Comparison of ENCODE assay signal across 8 cellular contexts in genomic region chr14:50531595-50532501, GRCh38. TPM values are rescaled to one million over a fixed set of nuclear protein-coding genes. Genes with fewer than 3 reads are reported as not detected.
DNase-seq lines count a peak whose midpoint lies in the region; ATAC-seq and TF ChIP-seq lines count a peak whose summit lies in the region.

No MANE protein-coding gene starts in this region.

- H3K4me3 ChIP-seq in GM06990 (replicated peaks; ENCODE audit: low read depth, low read length) = peak overlapping the region; percentile 87

- H3K27me3 Mint-ChIP-seq in T-helper 2 cell treated with Interferon-gamma antibody and Interleukin-4, amounts not matched to agents 5 μg/mL and 100 μg/mL, for 36 hours (ENCODE audit: low read depth) = peaks cover 18% of the 10 kb centered on the region

- TF ChIP-seq CTCF in GM06990 (IDR thresholded peaks at IDR 0.05; ENCODE audit: insufficient read depth, low read length, poor library complexity, severe bottlenecking) = no peak

- no peaks in the 10 kb centered on the region for H3K9me3 Mint-ChIP-seq in T-helper 2 cell treated with Interferon-gamma antibody and Interleukin-4, amounts not matched to agents 5 μg/mL and 100 μg/mL, for 36 hours

- H3K4me1 Mint-ChIP-seq in T-helper 2 cell treated with Interferon-gamma antibody and Interleukin-4, amounts not matched to agents 5 μg/mL and 100 μg/mL, for 36 hours (ENCODE audit: low read depth) = peaks cover 31% of the 10 kb centered on the region

- peak overlapping the region; percentile 90 for H3K4me3 Mint-ChIP-seq in T-helper 2 cell treated with Interferon-gamma antibody and Interleukin-4, amounts not matched to agents 5 μg/mL and 100 μg/mL, for 36 hours

- peak; percentile 31 for ATAC-seq in GM21529 (IDR thresholded peaks at IDR 0.05; ENCODE audit: unreplicated experiment)
- ATAC-seq in left colon = peak; percentile 24

- peak overlapping the region; percentile 79 for H3K27ac Mint-ChIP-seq in T-helper 2 cell treated with Interferon-gamma antibody and Interleukin-4, amounts not matched to agents 5 μg/mL and 100 μg/mL, for 36 hours

- H3K36me3 Mint-ChIP-seq in T-helper 2 cell treated with Interferon-gamma antibody and Interleukin-4, amounts not matched to agents 5 μg/mL and 100 μg/mL, for 36 hours (ENCODE audit: low read depth) = peaks cover 11% of the 10 kb centered on the region

- no peaks in the 10 kb centered on the region for H3K36me3 ChIP-seq in GM06990 (ENCODE audit: control insufficient read depth, insufficient read depth, low read length)

- intact Hi-C loops in left colon (cut with DNase I, micrococcal nuclease) = loop anchor here (2.0 to 10.0 kb wide), 2 partner anchors 211 to 217 kb away; partner anchors contain the start of genes DMAC2L (in 1 of the 2) and L2HGDH (in 1 of the 2)

- DNase-seq in GM06990 (ENCODE audit: extremely low read depth, insufficient read length) (peak; percentile 70), HuH-7 (ENCODE audit: low spot score) (peak; percentile 21), cerebellum (ENCODE audit: low spot score) (peak; percentile 32), left colon (peak; percentile 51 to 70), NOMO-1 (lab: John Stamatoyannopoulos, UW; ENCODE audit: unreplicated experiment in 2 of 2) (no peak)
- DNase-seq in T-helper 2 cell treated with Interferon-gamma antibody and Interleukin-4, amounts not matched to agents 5 μg/mL and 100 μg/mL, for 36 hours (ENCODE audit: low spot score) = peak; percentile 27
- DNase-seq in stimulated activated CD4-positive, alpha-beta T cell treated with anti-CD3 and anti-CD28 coated beads, Interleukin-4, amount 100 ng/mL, for 24 hours = peak; percentile 20

- no peaks in the 10 kb centered on the region for H3K27me3 ChIP-seq in GM06990 (replicated peaks; ENCODE audit: control insufficient read depth, insufficient read depth, low read length)

RNA-seq across cellular contexts. Expression of gene MAP4K5, which starts 0.5 kb away (rescaled TPM):
- total RNA-seq in cerebellum = 88.9 TPM
- total RNA-seq in left colon = 10 to 100 TPM; 37.5 to 42.6 TPM

RNA-seq across cellular contexts. Expression of gene ATL1, which starts 28.1 kb away (rescaled TPM):
- total RNA-seq in cerebellum = 57.2 TPM
- total RNA-seq in left colon = 10 to 100 TPM; 12.0 to 12.6 TPM

Comparison
In these comparisons a context has a peak if more than half of its experiments do, and no peak if none do; other contexts are left out.
1. DNase-seq: peak in GM06990 (single experiment), HuH-7 (single experiment), T-helper 2 cell treated with Interferon-gamma antibody and Interleukin-4, amounts not matched to agents 5 μg/mL and 100 μg/mL, for 36 hours (single experiment), cerebellum (single experiment), left colon (2 of 2) and stimulated activated CD4-positive, alpha-beta T cell treated with anti-CD3 and anti-CD28 coated beads, Interleukin-4, amount 100 ng/mL, for 24 hours (single experiment); none in NOMO-1 (0 of 2).